Comparison of ENCODE assay signal across 9 cellular contexts in genomic region chr17:3639981-3640596, GRCh38. TPM values are rescaled to one million over a fixed set of nuclear protein-coding genes. Genes with fewer than 3 reads are reported as not detected.
A peak's percentile ranks its signal among the peaks of the same experiment; 100 is the strongest.
DNase-seq lines count a peak whose midpoint lies in the region; ATAC-seq and TF ChIP-seq lines count a peak whose summit lies in the region.
"Had no signal": no experiment of that assay in that cellular context is flagged by ENCODE, and none has a peak within 500 bp of the region (broad histone marks: within the 10 kb centered on the region; RNA-seq: fewer than 3 reads in every experiment).

No MANE protein-coding gene starts in this region.

- no peak for TF ChIP-seq CTCF in WERI-Rb-1 (IDR thresholded peaks at IDR 0.05; ENCODE audit: low read depth, low read length)
- TF ChIP-seq CTCF in suprapubic skin (IDR thresholded peaks at IDR 0.05): no peak

- H3K27me3 ChIP-seq in WERI-Rb-1 (ENCODE audit: insufficient read depth, low read depth, severe bottlenecking) (no peaks in the 10 kb centered on the region), suprapubic skin (no peaks in the 10 kb centered on the region)

- 64% methylated on average over 7 of the region's 7 CpGs for WGBS in suprapubic skin

- peaks cover 27% of the 10 kb centered on the region for H3K36me3 ChIP-seq in WERI-Rb-1
- peaks cover 21% of the 10 kb centered on the region for H3K36me3 ChIP-seq in suprapubic skin

- ATAC-seq in HG02938 (IDR thresholded peaks at IDR 0.05; ENCODE audit: unreplicated experiment): no peak

- H3K27ac ChIP-seq in WERI-Rb-1 (peak overlapping the region; percentile 73), suprapubic skin (no peak overlapping the region)

- no peaks in the 10 kb centered on the region for H3K9me3 ChIP-seq in WERI-Rb-1 (ENCODE audit: severe bottlenecking)
- H3K9me3 ChIP-seq in suprapubic skin: no peaks in the 10 kb centered on the region

- H3K4me1 ChIP-seq in suprapubic skin: peaks cover 16% of the 10 kb centered on the region

- TF ChIP-seq POLR2A in suprapubic skin (IDR thresholded peaks at IDR 0.05): no peak

- H3K4me3 ChIP-seq in WERI-Rb-1 (ENCODE audit: low read depth, low read length): no peak overlapping the region
- H3K4me3 ChIP-seq in suprapubic skin: no peak overlapping the region

- no peak for TF ChIP-seq EP300 in suprapubic skin (IDR thresholded peaks at IDR 0.05)

- peak; percentile 37 to 39 (median 38) for DNase-seq in stimulated activated CD4-positive, alpha-beta T cell treated with anti-CD3 and anti-CD28 coated beads, Interleukin-12 subunit alpha, Interleukin-12 subunit beta, amount 100 ng/mL, for 48 hours (ENCODE audit: low read depth in 2 of 3, low spot score in 1 of 3)
- no peak for DNase-seq in stimulated activated CD4-positive, alpha-beta T cell treated with anti-CD3 and anti-CD28 coated beads, Interleukin-4, amount 100 ng/mL, for 4 hours
- DNase-seq in WERI-Rb-1 (peak; percentile 53), iris pigment epithelial cell (ENCODE audit: low read depth) (peak; percentile 85), HK-2 (ENCODE audit: unreplicated experiment) (no peak), NCI-H187 (lab: John Stamatoyannopoulos, UW) (no peak), suprapubic skin (ENCODE audit: low spot score in 2 of 2) (no peak)
- DNase-seq: SHP77 treated with DMSO at 0.1 percent for 48 hours had no signal

RNA-seq across cellular contexts. Expression of gene CTNS, which starts 3.5 kb away (rescaled TPM):
- total RNA-seq in suprapubic skin: 10 to 100 TPM; 19.9 to 34.6 (median 26.1) TPM

RNA-seq across cellular contexts. Expression of gene SHPK, which starts 4.0 kb away (rescaled TPM):
- 10 to 100 TPM; 19.0 to 21.9 (median 20.4) TPM for total RNA-seq in suprapubic skin

RNA-seq across cellular contexts. Expression of gene TAX1BP3, which starts 28.3 kb away (rescaled TPM):
- total RNA-seq in suprapubic skin: 100 to 1,000 TPM; 103 to 245 (median 202) TPM

RNA-seq across cellular contexts. Expression of gene EMC6, which starts 28.5 kb away (rescaled TPM):
- 10 to 100 TPM in 3 of 4 donors, 1 to 10 TPM in 1; 3.3 to 17.6 (median 10.4) TPM for total RNA-seq in suprapubic skin

RNA-seq across cellular contexts. Expression of gene TRPV1, which starts 30.9 kb away (rescaled TPM):
- 10 to 100 TPM in 2 of 4 donors, 1 to 10 TPM in 2; 3.2 to 15.8 (median 7.1) TPM for total RNA-seq in suprapubic skin

Comparison
In these comparisons a context has a peak if more than half of its experiments do, and no peak if none do; other contexts are left out.
1. DNase-seq: peak in stimulated activated CD4-positive, alpha-beta T cell treated with anti-CD3 and anti-CD28 coated beads, Interleukin-12 subunit alpha, Interleukin-12 subunit beta, amount 100 ng/mL, for 48 hours (3 of 3), WERI-Rb-1 (single experiment) and iris pigment epithelial cell (single experiment); none in stimulated activated CD4-positive, alpha-beta T cell treated with anti-CD3 and anti-CD28 coated beads, Interleukin-4, amount 100 ng/mL, for 4 hours (0 of 2), HK-2 (single experiment), NCI-H187 (0 of 2) and suprapubic skin (0 of 2).